19 cellular contexts compared by ENCODE assay signal in genomic region chr10:1553951-1554350, GRCh38.
DNase-seq lines count a peak whose midpoint lies in the region; ATAC-seq and TF ChIP-seq lines count a peak whose summit lies in the region.
"Had no signal": no experiment of that assay in that cellular context is flagged by ENCODE, and none has a peak within 500 bp of the region (broad histone marks: within the 10 kb centered on the region; RNA-seq: fewer than 3 reads in every experiment).

No MANE protein-coding gene starts in this region.

- H3K4me3 ChIP-seq in neuronal stem cell (ENCODE audit: low read length in 2 of 2), result no peak overlapping the region
- H3K4me3 ChIP-seq: GM12878, HAP-1, SK-N-MC had no signal

- H2BK15ac ChIP-seq in neuronal stem cell (ENCODE audit: low read length), result peak overlapping the region; percentile 38

- no peak overlapping the region for H4K91ac ChIP-seq in neuronal stem cell (ENCODE audit: low read depth, low read length, poor library complexity)

- no peak for TF ChIP-seq POLR2A in erythroblast (IDR thresholded peaks at IDR 0.05; ENCODE audit: low read length)

- no peak for TF ChIP-seq CTCF in glutamatergic neuron (IDR thresholded peaks at IDR 0.05; ENCODE audit: partially characterized antibody, unreplicated experiment)

- H3K27ac ChIP-seq in neuronal stem cell (replicated peaks; ENCODE audit: low read length), result no peak overlapping the region
- H3K27ac ChIP-seq: SK-N-MC had no signal

- DNase-seq in activated naive CD4-positive, alpha-beta T cell treated with anti-CD3 and anti-CD28 coated beads, Interleukin-2, amount 50 U/mL, for 16 hours, result peak; percentile 0
- DNase-seq in activated naive CD4-positive, alpha-beta T cell treated with anti-CD3 and anti-CD28 coated beads for 36 hours, result no peak
- peak; percentile 8 for DNase-seq in glutamatergic neuron
- no peak for DNase-seq in neuronal stem cell (ENCODE audit: low spot score)
- no peak for DNase-seq in T-cell
- no peak for DNase-seq in erythroblast (lab: John Stamatoyannopoulos, UW)
- DNase-seq in NK-92 treated with Interleukin-12 subunit alpha and Interleukin-12 subunit beta, amount 100 ng/mL, for 24 hours (lab: John Stamatoyannopoulos, UW), result no peak
- DNase-seq: 8988T; CD4-positive, CD25-positive, alpha-beta regulatory T cell; DMS79; Kasumi-1; NCI-H1417 treated with DMSO at 0.1 percent for 48 hours; NCI-H446; NCI-H526; PC-3; SHP77 had no signal

- H4K8ac ChIP-seq in neuronal stem cell (ENCODE audit: low read depth, low read length), result no peak overlapping the region

- ATAC-seq in T-cell (replicated peaks in 1 of 4), result no peak
- ATAC-seq: GM12878, PC-3 had no signal

- no peak overlapping the region for H2BK120ac ChIP-seq in neuronal stem cell (ENCODE audit: low read depth, low read length)

- no peak overlapping the region for H3K4ac ChIP-seq in neuronal stem cell (ENCODE audit: low read length)

- no peak overlapping the region for H2BK12ac ChIP-seq in neuronal stem cell (ENCODE audit: low read length)

- intact Hi-C loops in activated naive CD4-positive, alpha-beta T cell treated with anti-CD3 and anti-CD28 coated beads for 36 hours (cut with micrococcal nuclease), result no loop called here

- H2AK5ac ChIP-seq in neuronal stem cell (ENCODE audit: low read depth, low read length), result no peak overlapping the region

- no peak overlapping the region for H2AFZ ChIP-seq in neuronal stem cell (ENCODE audit: low read length)

- H2BK5ac ChIP-seq in neuronal stem cell (ENCODE audit: low read length), result no peak overlapping the region

- peaks cover 0 to 3% of the 10 kb centered on the region in 2 donors for H3K4me1 ChIP-seq in neuronal stem cell (ENCODE audit: control insufficient read depth in 2 of 2, insufficient read depth in 1 of 2, low read depth in 1 of 2, low read length in 2 of 2)
- H3K4me1 ChIP-seq: HAP-1 had no signal

- no peaks in the 10 kb centered on the region for H3K36me3 ChIP-seq in neuronal stem cell (replicated peaks in 1 of 2; ENCODE audit: control insufficient read depth in 2 of 2, insufficient read depth in 2 of 2, low read length in 2 of 2)
- H3K36me3 ChIP-seq: HAP-1 had no signal

- H3K79me1 ChIP-seq in neuronal stem cell (ENCODE audit: low read depth, low read length), result no peaks in the 10 kb centered on the region

- H3K4me2 ChIP-seq in neuronal stem cell (ENCODE audit: insufficient read depth, low read length, poor library complexity, severe bottlenecking), result no peak overlapping the region

- no peaks in the 10 kb centered on the region for H3K36me3 Mint-ChIP-seq in activated naive CD4-positive, alpha-beta T cell treated with anti-CD3 and anti-CD28 coated beads for 36 hours (ENCODE audit: low read depth)
- H3K36me3 Mint-ChIP-seq in glutamatergic neuron (ENCODE audit: unreplicated experiment), result peaks cover 5% of the 10 kb centered on the region
- no peaks in the 10 kb centered on the region for H3K36me3 Mint-ChIP-seq in T-cell
- H3K36me3 Mint-ChIP-seq: CD4-positive, CD25-positive, alpha-beta regulatory T cell had no signal

- H3K27ac Mint-ChIP-seq in activated naive CD4-positive, alpha-beta T cell treated with anti-CD3 and anti-CD28 coated beads for 36 hours, result no peak overlapping the region
- H3K27ac Mint-ChIP-seq in glutamatergic neuron (ENCODE audit: unreplicated experiment) (peak overlapping the region; percentile 33), T-cell (no peak overlapping the region)

- peaks cover 5% of the 10 kb centered on the region for H3K27me3 Mint-ChIP-seq in activated naive CD4-positive, alpha-beta T cell treated with anti-CD3 and anti-CD28 coated beads for 36 hours (ENCODE audit: low read depth)
- H3K27me3 Mint-ChIP-seq in glutamatergic neuron (ENCODE audit: unreplicated experiment) (peaks cover 9% of the 10 kb centered on the region), T-cell (peaks cover 17 to 18% of the 10 kb centered on the region in 2 donors)
- H3K27me3 Mint-ChIP-seq: CD4-positive, CD25-positive, alpha-beta regulatory T cell had no signal

- H3K9me3 ChIP-seq in neuronal stem cell (replicated peaks in 1 of 2; ENCODE audit: control insufficient read depth in 2 of 2, insufficient read depth in 1 of 2, low read depth in 1 of 2, low read length in 2 of 2), result no peaks in the 10 kb centered on the region
- H3K9me3 ChIP-seq: HAP-1 had no signal

- POLR2A ChIA-PET in T-cell (lab: Charles Lee), result interaction anchor here in 1 of 2 donors (0.6 kb wide), 1 partner anchor 87 kb away, joined by 3 read pairs; no protein-coding TSS in a partner anchor

- no peak overlapping the region for H3K4me3 Mint-ChIP-seq in activated naive CD4-positive, alpha-beta T cell treated with anti-CD3 and anti-CD28 coated beads for 36 hours
- no peak overlapping the region for H3K4me3 Mint-ChIP-seq in glutamatergic neuron (ENCODE audit: unreplicated experiment)
- no peak overlapping the region for H3K4me3 Mint-ChIP-seq in T-cell
- H3K4me3 Mint-ChIP-seq: CD4-positive, CD25-positive, alpha-beta regulatory T cell had no signal

- H3K23ac ChIP-seq in neuronal stem cell (ENCODE audit: low read depth, low read length, poor library complexity), result no peak overlapping the region

- H3K9me3 Mint-ChIP-seq in activated naive CD4-positive, alpha-beta T cell treated with anti-CD3 and anti-CD28 coated beads for 36 hours, result no peaks in the 10 kb centered on the region
- H3K9me3 Mint-ChIP-seq in glutamatergic neuron (ENCODE audit: unreplicated experiment), result peaks cover 9% of the 10 kb centered on the region
- no peaks in the 10 kb centered on the region for H3K9me3 Mint-ChIP-seq in T-cell
- H3K9me3 Mint-ChIP-seq: CD4-positive, CD25-positive, alpha-beta regulatory T cell had no signal

- WGBS in neuronal stem cell (ENCODE audit: extremely low coverage in 2 of 2, insufficient read length in 2 of 2, insufficient replicate concordance in 1 of 2), 2 donors, result no CpG with 5 or more reads among the region's 7 CpGs

- CTCF ChIA-PET in activated naive CD4-positive, alpha-beta T cell treated with anti-CD3 and anti-CD28 coated beads for 36 hours (lab: Charles Lee), result no interaction called here
- CTCF ChIA-PET in T-cell (lab: Charles Lee), result no interaction called here

- H3K4me1 Mint-ChIP-seq in activated naive CD4-positive, alpha-beta T cell treated with anti-CD3 and anti-CD28 coated beads for 36 hours (ENCODE audit: low read depth), result no peaks in the 10 kb centered on the region
- H3K4me1 Mint-ChIP-seq in glutamatergic neuron (ENCODE audit: low read depth, unreplicated experiment), result peaks cover 30% of the 10 kb centered on the region
- H3K4me1 Mint-ChIP-seq in T-cell, result peaks cover 0 to 8% (median 0%) of the 10 kb centered on the region in 3 donors
- H3K4me1 Mint-ChIP-seq: CD4-positive, CD25-positive, alpha-beta regulatory T cell had no signal

- H3K9ac ChIP-seq in neuronal stem cell (ENCODE audit: low read depth, low read length, poor library complexity), result no peak overlapping the region

- H3K18ac ChIP-seq in neuronal stem cell (ENCODE audit: low read length), result peak overlapping the region; percentile 69

- no peak overlapping the region for H3K14ac ChIP-seq in neuronal stem cell (ENCODE audit: low read length)

- peaks cover 0 to 5% (median 0%) of the 10 kb centered on the region in 3 experiments for H3K27me3 ChIP-seq in neuronal stem cell (ENCODE audit: control insufficient read depth in 3 of 3, insufficient read depth in 3 of 3, low read depth in 1 of 3, low read length in 3 of 3)

Comparison
In these comparisons a context has a peak if more than half of its experiments do, and no peak if none do; other contexts are left out.
1. DNase-seq: peak in activated naive CD4-positive, alpha-beta T cell treated with anti-CD3 and anti-CD28 coated beads, Interleukin-2, amount 50 U/mL, for 16 hours (single experiment) and glutamatergic neuron (single experiment); none in activated naive CD4-positive, alpha-beta T cell treated with anti-CD3 and anti-CD28 coated beads for 36 hours (single experiment), neuronal stem cell (single experiment), T-cell (0 of 34), erythroblast (0 of 2) and NK-92 treated with Interleukin-12 subunit alpha and Interleukin-12 subunit beta, amount 100 ng/mL, for 24 hours (single experiment).